1 cellular context compared by ENCODE assay signal in genomic region chr5:73748510-73749410, GRCh38.
TF ChIP-seq lines count a peak whose summit lies in the region.

No MANE protein-coding gene starts in this region.

TF ChIP-seq in HEK293, 187 proteins besides CTCF, POLR2A, EP300 and RAD21 (continued from another document):
- TF ChIP-seq ZBTB49 (tag by site-specific recombination; IDR thresholded peaks at IDR 0.05; ENCODE audit: low read depth) (no peak), ZNF133 (tag by site-specific recombination; IDR thresholded peaks at IDR 0.05) (no peak), ZNF366 (tag by site-specific recombination; conservative IDR thresholded peaks at IDR 0.05) (no peak), KLF1 (tag by site-specific recombination; IDR thresholded peaks at IDR 0.05) (no peak), IKZF3 (tag by site-specific recombination; IDR thresholded peaks at IDR 0.05) (0 out of 2 replicates have a peak, but pooled peaks have one; percentile 14), ZNF114 (tag by site-specific recombination; IDR thresholded peaks at IDR 0.05) (no peak), ZSCAN23 (tag by site-specific recombination; IDR thresholded peaks at IDR 0.05) (no peak), PRDM6 (tag by site-specific recombination; IDR thresholded peaks at IDR 0.05) (no peak), TCF7L2 (IDR thresholded peaks at IDR 0.05; ENCODE audit: borderline replicate concordance, low read depth, low read length) (no peak), PRDM4 (tag by site-specific recombination; IDR thresholded peaks at IDR 0.05) (no peak), ZNF513 (tag by site-specific recombination; IDR thresholded peaks at IDR 0.05) (no peak), ZNF677 (tag by site-specific recombination; IDR thresholded peaks at IDR 0.05) (no peak), ZBTB11 (tag by site-specific recombination; conservative IDR thresholded peaks at IDR 0.05; ENCODE audit: low read depth) (no peak), ZNF169 (tag by site-specific recombination; IDR thresholded peaks at IDR 0.05) (no peak), ZNF48 (tag by site-specific recombination; IDR thresholded peaks at IDR 0.05) (no peak), OSR2 (tag by site-specific recombination; IDR thresholded peaks at IDR 0.05) (peak; percentile 26; the same call in 1 of the 2 replicates), ZNF37A (tag by site-specific recombination; IDR thresholded peaks at IDR 0.05) (no peak), ZNF202 (tag by site-specific recombination; IDR thresholded peaks at IDR 0.05; ENCODE audit: borderline replicate concordance) (no peak), EGR2 (tag by site-specific recombination; IDR thresholded peaks at IDR 0.05; ENCODE audit: low read depth) (peak; percentile 90), ZNF2 (tag by site-specific recombination; IDR thresholded peaks at IDR 0.05) (no peak), TSHZ1 (tag by site-specific recombination; IDR thresholded peaks at IDR 0.05; ENCODE audit: borderline replicate concordance) (no peak), ZNF157 (tag by site-specific recombination; IDR thresholded peaks at IDR 0.05) (no peak), ZNF544 (tag by site-specific recombination; IDR thresholded peaks at IDR 0.05) (no peak), ZBTB8A (tag by site-specific recombination; IDR thresholded peaks at IDR 0.05) (0 out of 2 replicates have a peak, but pooled peaks have one; percentile 26), ZNF785 (tag by site-specific recombination; IDR thresholded peaks at IDR 0.05) (no peak), SETDB1 (IDR thresholded peaks at IDR 0.05; ENCODE audit: insufficient read length, low read length) (no peak)
